ENCODE assay signal across 29 cellular contexts in genomic region chr12:98062464-98063245, GRCh38.
"Had no signal": no experiment of that assay in that cellular context is flagged by ENCODE, and none has a peak within 500 bp of the region (broad histone marks: within the 10 kb centered on the region; RNA-seq: fewer than 3 reads in every experiment).

No MANE protein-coding gene starts in this region.

- H3K27me3 Mint-ChIP-seq: progenitor cell of endocrine pancreas; stimulated activated naive CD8-positive, alpha-beta T cell treated with anti-CD3 and anti-CD28 coated beads, Interleukin-15, amount 100 ng/mL, for 72 hours had no signal

- H3K4me3 Mint-ChIP-seq: immature natural killer cell; natural killer cell; stimulated activated naive CD8-positive, alpha-beta T cell treated with anti-CD3 and anti-CD28 coated beads, Interleukin-15, amount 100 ng/mL, for 72 hours had no signal

- H3K27ac Mint-ChIP-seq: immature natural killer cell; natural killer cell; progenitor cell of endocrine pancreas; stimulated activated naive CD8-positive, alpha-beta T cell treated with anti-CD3 and anti-CD28 coated beads, Interleukin-15, amount 100 ng/mL, for 72 hours had no signal

- H3K9me3 ChIP-seq: esophagus muscularis mucosa, left ventricle myocardium inferior, lower lobe of right lung, neutrophil, pancreas, right atrium auricular region, suprapubic skin, vagina had no signal

- H3K4me3 ChIP-seq: coronary artery, esophagus muscularis mucosa, left ventricle myocardium inferior, lower lobe of right lung, pancreas, right atrium auricular region, smooth muscle cell, suprapubic skin, vagina had no signal

- H3K27me3 ChIP-seq: esophagus muscularis mucosa, foreskin keratinocyte, neutrophil, pancreas, right atrium auricular region, suprapubic skin, vagina had no signal

- H3K4me1 Mint-ChIP-seq: immature natural killer cell; natural killer cell; stimulated activated naive CD8-positive, alpha-beta T cell treated with anti-CD3 and anti-CD28 coated beads, Interleukin-15, amount 100 ng/mL, for 72 hours had no signal

- H3K36me3 Mint-ChIP-seq: immature natural killer cell, natural killer cell had no signal

- DNase-seq: dermis blood vessel endothelial cell; effector memory CD4-positive, alpha-beta T cell; foreskin keratinocyte; glutamatergic neuron; hypothalamus; immature natural killer cell; islet precursor cell; kidney glomerular epithelial cell; left colon; left ventricle myocardium inferior; lower lobe of right lung; natural killer cell; pancreas; stimulated activated CD4-positive, alpha-beta T cell treated with anti-CD3 and anti-CD28 coated beads, Interleukin-12 subunit alpha, Interleukin-12 subunit beta, amount 100 ng/mL, for 4 hours; stimulated activated CD4-positive, alpha-beta T cell treated with anti-CD3 and anti-CD28 coated beads, Interleukin-1b, Interleukin-23, amount 100 ng/mL, for 48 hours; stimulated activated CD4-positive, alpha-beta T cell treated with anti-CD3 and anti-CD28 coated beads, Interleukin-4, amount 100 ng/mL, for 1 hour; stimulated activated CD8-positive, alpha-beta memory T cell treated with anti-CD3 and anti-CD28 coated beads, Interleukin-4, amount 100 ng/mL, for 48 hours; stimulated activated naive CD4-positive, alpha-beta T cell; stimulated activated naive CD8-positive, alpha-beta T cell treated with anti-CD3 and anti-CD28 coated beads, Interleukin-15, amount 100 ng/mL, for 72 hours; trophoblast cell had no signal

- H3K36me3 ChIP-seq: esophagus muscularis mucosa, left ventricle myocardium inferior, lower lobe of right lung, neutrophil, pancreas, right atrium auricular region, suprapubic skin, vagina had no signal

- H3K4me2 ChIP-seq: smooth muscle cell had no signal

- H3K9me3 Mint-ChIP-seq: stimulated activated naive CD8-positive, alpha-beta T cell treated with anti-CD3 and anti-CD28 coated beads, Interleukin-15, amount 100 ng/mL, for 72 hours had no signal

- H3K4me1 ChIP-seq: foreskin keratinocyte, left ventricle myocardium inferior, lower lobe of right lung, pancreas, right atrium auricular region, vagina had no signal

- ATAC-seq: foreskin keratinocyte; left colon; lower lobe of right lung; natural killer cell; sciatic nerve; stimulated activated naive CD8-positive, alpha-beta T cell treated with anti-CD3 and anti-CD28 coated beads, Interleukin-15, amount 100 ng/mL, for 72 hours had no signal

- H3K27ac ChIP-seq: coronary artery, esophagus muscularis mucosa, foreskin keratinocyte, left ventricle myocardium inferior, lower lobe of right lung, neutrophil, pancreas, right atrium auricular region, suprapubic skin, vagina had no signal
